In genomic region chr2:183868153-183868552, GRCh38 we compare ENCODE assay signal across 19 cellular contexts.
A peak's percentile ranks its signal among the peaks of the same experiment; 100 is the strongest.
DNase-seq lines count a peak whose midpoint lies in the region; ATAC-seq and TF ChIP-seq lines count a peak whose summit lies in the region.
"Had no signal": no experiment of that assay in that cellular context is flagged by ENCODE, and none has a peak within 500 bp of the region (broad histone marks: within the 10 kb centered on the region; RNA-seq: fewer than 3 reads in every experiment).

No MANE protein-coding gene starts in this region.

- TF ChIP-seq CTCF in PC-3 (conservative IDR thresholded peaks at IDR 0.05; ENCODE audit: low read depth, low read length) = no peak
- TF ChIP-seq CTCF in epithelial cell of esophagus (IDR thresholded peaks at IDR 0.05; ENCODE audit: insufficient read depth, low read depth, low read length, missing control alignments) = no peak
- TF ChIP-seq CTCF in Peyer's patch (IDR thresholded peaks at IDR 0.05) = no peak
- TF ChIP-seq CTCF in colonic mucosa (IDR thresholded peaks at IDR 0.05) = no peak

- POLR2A ChIA-PET in PC-3 (lab: Charles Lee; ENCODE audit: unreplicated experiment) = no interaction called here

- H3K9me2 ChIP-seq in PC-3 (replicated peaks; ENCODE audit: low read length) = no peaks in the 10 kb centered on the region

- H3K9me3 ChIP-seq in PC-3 (ENCODE audit: low read length) (no peaks in the 10 kb centered on the region), Peyer's patch (no peaks in the 10 kb centered on the region), colonic mucosa (no peaks in the 10 kb centered on the region)
- H3K9me3 ChIP-seq: esophagus squamous epithelium, tibial artery had no signal

- CTCF ChIA-PET in PC-3 (lab: Charles Lee) = no interaction called here

- H3K4me2 ChIP-seq in PC-3 (ENCODE audit: low read length) = peak overlapping the region; percentile 56

- H3K9ac ChIP-seq in PC-3 (ENCODE audit: low read length) = no peak overlapping the region
- no peak overlapping the region for H3K9ac ChIP-seq in colonic mucosa (ENCODE audit: low read depth in 2 of 2, low read length in 2 of 2)

- H3F3A ChIP-seq in PC-3 (ENCODE audit: low read length, unreplicated experiment) = no peaks in the 10 kb centered on the region

- TSS peak; percentile 40 for BruUV-seq in PC-3 (replicated peaks; lab: Mats Ljungman, UMichigan)

- H3K27me3 ChIP-seq in PC-3 (ENCODE audit: low read length) (no peaks in the 10 kb centered on the region), Peyer's patch (no peaks in the 10 kb centered on the region), colonic mucosa (no peaks in the 10 kb centered on the region)
- H3K27me3 ChIP-seq: cardiac muscle cell, esophagus squamous epithelium, heart right ventricle, tibial artery had no signal

- no peak for TF ChIP-seq POLR2A in Peyer's patch (IDR thresholded peaks at IDR 0.05)

- no peaks in the 10 kb centered on the region for H3K79me2 ChIP-seq in PC-3 (ENCODE audit: low read length)

- peaks cover 22% of the 10 kb centered on the region for H3K4me1 ChIP-seq in PC-3 (ENCODE audit: insufficient read depth, low read length)
- H3K4me1 ChIP-seq in Peyer's patch = no peaks in the 10 kb centered on the region
- H3K4me1 ChIP-seq in colonic mucosa = no peaks in the 10 kb centered on the region
- H3K4me1 ChIP-seq: esophagus squamous epithelium, heart right ventricle, tibial artery had no signal

- intact Hi-C loops in PC-3 (cut with micrococcal nuclease) = loop anchor here (1.0 to 10.0 kb wide), 5 partner anchors 61 to 573 kb away; no protein-coding TSS in a partner anchor
- intact Hi-C loops in colonic mucosa (cut with DNase I) = no loop called here

- peak; percentile 28 for ATAC-seq in PC-3
- no peak for ATAC-seq in HG03159 (IDR thresholded peaks at IDR 0.05; ENCODE audit: unreplicated experiment)
- ATAC-seq: heart right ventricle; stimulated activated memory B cell treated with anti-CD40 and anti-IgM and Interleukin-4, amounts not matched to agents 10 μg/mL and 1 μg/mL and 100 μg/mL, for 72 hours had no signal

- DNase-seq in DMS153 (lab: John Stamatoyannopoulos, UW) (peak; percentile 23), HCEC 1CT (peak; percentile 23), PC-3 (peak; percentile 58), epithelial cell of esophagus (ENCODE audit: low read depth) (peak; percentile 18), Peyer's patch (no peak), colonic mucosa (no peak), NCI-H1092 (lab: John Stamatoyannopoulos, UW) (no peak)
- DNase-seq: activated CD4-positive, alpha-beta T cell treated with anti-CD3 and anti-CD28 coated beads, Interleukin-2, amount 10 ng/mL, durations not matched to agents 7 days and 5 days; Calu3; esophagus squamous epithelium; H7; heart right ventricle; Karpas-422; NCI-H1436 treated with DMSO at 0.1 percent for 48 hours; NCI-H524 treated with DMSO at 0.1 percent for 48 hours; tibial artery had no signal

- no peaks in the 10 kb centered on the region for H4K20me1 ChIP-seq in PC-3 (ENCODE audit: low read length)

- H3K4me3 ChIP-seq in PC-3 (ENCODE audit: low read length) (no peak overlapping the region; the same call in 1 of the 2 replicates), epithelial cell of esophagus (ENCODE audit: low read length) (no peak overlapping the region), Peyer's patch (no peak overlapping the region), colonic mucosa (no peak overlapping the region)
- H3K4me3 ChIP-seq: cardiac muscle cell, esophagus squamous epithelium, heart right ventricle, tibial artery had no signal

- no peaks in the 10 kb centered on the region for H3K36me3 ChIP-seq in PC-3 (ENCODE audit: low read depth, low read length)
- no peaks in the 10 kb centered on the region for H3K36me3 ChIP-seq in Peyer's patch
- H3K36me3 ChIP-seq in colonic mucosa = no peaks in the 10 kb centered on the region
- H3K36me3 ChIP-seq: cardiac muscle cell, esophagus squamous epithelium, heart right ventricle, tibial artery had no signal

- H3K27ac ChIP-seq in PC-3 (ENCODE audit: low read length) (peak overlapping the region; percentile 68), Peyer's patch (no peak overlapping the region), colonic mucosa (no peak overlapping the region)
- H3K27ac ChIP-seq: cardiac muscle cell, esophagus squamous epithelium, heart right ventricle, tibial artery had no signal

- H2AFZ ChIP-seq in PC-3 (ENCODE audit: low read length) = no peak overlapping the region

Comparison
In these comparisons a context has a peak if more than half of its experiments do, and no peak if none do; other contexts are left out.
1. DNase-seq: peak in DMS153 (single experiment), HCEC 1CT (single experiment), PC-3 (single experiment) and epithelial cell of esophagus (single experiment); none in Peyer's patch (0 of 3), colonic mucosa (single experiment) and NCI-H1092 (single experiment).